Comparison of ENCODE assay signal across 34 cellular contexts in genomic region chr2:8015848-8016580, GRCh38.
DNase-seq lines count a peak whose midpoint lies in the region; ATAC-seq, FAIRE-seq and TF ChIP-seq lines count a peak whose summit lies in the region.
"Had no signal": no experiment of that assay in that cellular context is flagged by ENCODE, and none has a peak within 500 bp of the region (broad histone marks: within the 10 kb centered on the region; RNA-seq: fewer than 3 reads in every experiment).

No MANE protein-coding gene starts in this region.

- no peak overlapping the region for H3K4me3 ChIP-seq in A549
- H3K4me3 ChIP-seq in AG10803 (ENCODE audit: low read length) = no peak overlapping the region
- no peak overlapping the region for H3K4me3 ChIP-seq in epithelial cell of proximal tubule (ENCODE audit: low read depth, low read length)
- H3K4me3 ChIP-seq: esophagus muscularis mucosa, gastrocnemius medialis, lung, PC-9, psoas muscle had no signal

- TF ChIP-seq POLR2A in A549 (IDR thresholded peaks at IDR 0.05; ENCODE audit: low read length) = no peak
- TF ChIP-seq POLR2A in H54 (IDR thresholded peaks at IDR 0.05; ENCODE audit: low read depth, low read length) = no peak

- H3K4me2 ChIP-seq in A549 = no peak overlapping the region
- H3K4me2 ChIP-seq: KMS-11, PC-9 had no signal

- 23% methylated on average over 6 of the region's 6 CpGs for WGBS in A549 (ENCODE audit: missing lambda C conversion rate)

- ATAC-seq in A549 = peak in 1 of 2 experiments; percentile 41; a peak in 1 of 6 replicates
- ATAC-seq: gastrocnemius medialis; naive thymus-derived CD8-positive, alpha-beta T cell; psoas muscle; Right ventricle myocardium inferior; stimulated activated memory B cell treated with anti-CD40 and anti-IgM and Interleukin-4, amounts not matched to agents 10 μg/mL and 1 μg/mL and 100 μg/mL, for 72 hours had no signal

- H3K9me3 ChIP-seq in A549 = no peaks in the 10 kb centered on the region
- H3K9me3 ChIP-seq: esophagus muscularis mucosa, gastrocnemius medialis, psoas muscle had no signal

- TF ChIP-seq CTCF in A549 (IDR thresholded peaks at IDR 0.05) (no peak), AG10803 (conservative IDR thresholded peaks at IDR 0.05; ENCODE audit: low read length) (no peak), epithelial cell of proximal tubule (conservative IDR thresholded peaks at IDR 0.05; ENCODE audit: low read depth, low read length) (peak; percentile 22)

- FAIRE-seq in A549 (lab: Jason Lieb, UNC) = no peak
- no peak for FAIRE-seq in H54 (lab: Jason Lieb, UNC)

- POLR2A ChIA-PET in A549 (lab: Yijun Ruan, JAX) = no interaction called here

- H3K4me1 ChIP-seq in A549 = no peaks in the 10 kb centered on the region
- H3K4me1 ChIP-seq: esophagus muscularis mucosa, gastrocnemius medialis, psoas muscle had no signal

- TF ChIP-seq RAD21 in A549 (conservative IDR thresholded peaks at IDR 0.05 in 1 of 2, IDR thresholded peaks at IDR 0.05 in 1 of 2) = no peak

- CTCF ChIA-PET in A549 (lab: Yijun Ruan, JAX) = interaction anchor here (0.9 to 2.2 kb wide), 3 partner anchors 10 to 677 kb away, joined by 3 to 7 read pairs (median 4); no protein-coding TSS in a partner anchor

- no peak overlapping the region for H3K27ac ChIP-seq in A549
- H3K27ac ChIP-seq: esophagus muscularis mucosa, gastrocnemius medialis, HL-60, KMS-11, PC-9, psoas muscle had no signal

- DNase-seq in A549 (ENCODE audit: low read depth in 1 of 2, low spot score in 1 of 2) (no peak), AG10803 (ENCODE audit: low read depth) (peak; percentile 62), NCI-H69 (lab: John Stamatoyannopoulos, UW) (peak; percentile 53), epithelial cell of proximal tubule (ENCODE audit: low read depth) (no peak), H54 (ENCODE audit: insufficient read length, low spot score) (no peak), NCI-H345 (lab: John Stamatoyannopoulos, UW) (no peak), SHP77 treated with DMSO at 0.1 percent for 48 hours (lab: John Stamatoyannopoulos, UW) (no peak)
- DNase-seq in activated CD8-positive, alpha-beta memory T cell treated with anti-CD3 and anti-CD28 coated beads for 24 hours = no peak
- DNase-seq: activated CD4-positive, alpha-beta memory T cell treated with anti-CD3 and anti-CD28 coated beads for 36 hours; activated CD4-positive, alpha-beta T cell treated with anti-CD3 and anti-CD28 coated beads for 1 hour; activated naive CD4-positive, alpha-beta T cell treated with anti-CD3 and anti-CD28 coated beads, Interleukin-2, amount 10 ng/mL, durations not matched to agents 7 days and 5 days; amniotic stem cell; DMS79 treated with DMSO at 0.1 percent for 48 hours; gastrocnemius medialis; GF-D8; HCEC 1CT; hippocampal formation; naive thymus-derived CD8-positive, alpha-beta T cell; NCI-H1417 treated with DMSO at 0.1 percent for 48 hours; NCI-H2081 treated with DMSO at 0.1 percent for 48 hours; NCI-H510A; occipital lobe; PC-9; psoas muscle; stimulated activated CD4-positive, alpha-beta T cell treated with anti-CD3 and anti-CD28 coated beads, Interleukin-15, amount 100 ng/mL, for 24 hours; stimulated activated CD4-positive, alpha-beta T cell treated with anti-CD3 and anti-CD28 coated beads, Interleukin-4, amount 100 ng/mL, for 4 hours; substantia nigra; trophoblast cell had no signal

- no peak for TF ChIP-seq EP300 in A549 (IDR thresholded peaks at IDR 0.05)

TF ChIP-seq in A549, 52 proteins besides CTCF, POLR2A, EP300 and RAD21:
- TF ChIP-seq, protein P1, sequence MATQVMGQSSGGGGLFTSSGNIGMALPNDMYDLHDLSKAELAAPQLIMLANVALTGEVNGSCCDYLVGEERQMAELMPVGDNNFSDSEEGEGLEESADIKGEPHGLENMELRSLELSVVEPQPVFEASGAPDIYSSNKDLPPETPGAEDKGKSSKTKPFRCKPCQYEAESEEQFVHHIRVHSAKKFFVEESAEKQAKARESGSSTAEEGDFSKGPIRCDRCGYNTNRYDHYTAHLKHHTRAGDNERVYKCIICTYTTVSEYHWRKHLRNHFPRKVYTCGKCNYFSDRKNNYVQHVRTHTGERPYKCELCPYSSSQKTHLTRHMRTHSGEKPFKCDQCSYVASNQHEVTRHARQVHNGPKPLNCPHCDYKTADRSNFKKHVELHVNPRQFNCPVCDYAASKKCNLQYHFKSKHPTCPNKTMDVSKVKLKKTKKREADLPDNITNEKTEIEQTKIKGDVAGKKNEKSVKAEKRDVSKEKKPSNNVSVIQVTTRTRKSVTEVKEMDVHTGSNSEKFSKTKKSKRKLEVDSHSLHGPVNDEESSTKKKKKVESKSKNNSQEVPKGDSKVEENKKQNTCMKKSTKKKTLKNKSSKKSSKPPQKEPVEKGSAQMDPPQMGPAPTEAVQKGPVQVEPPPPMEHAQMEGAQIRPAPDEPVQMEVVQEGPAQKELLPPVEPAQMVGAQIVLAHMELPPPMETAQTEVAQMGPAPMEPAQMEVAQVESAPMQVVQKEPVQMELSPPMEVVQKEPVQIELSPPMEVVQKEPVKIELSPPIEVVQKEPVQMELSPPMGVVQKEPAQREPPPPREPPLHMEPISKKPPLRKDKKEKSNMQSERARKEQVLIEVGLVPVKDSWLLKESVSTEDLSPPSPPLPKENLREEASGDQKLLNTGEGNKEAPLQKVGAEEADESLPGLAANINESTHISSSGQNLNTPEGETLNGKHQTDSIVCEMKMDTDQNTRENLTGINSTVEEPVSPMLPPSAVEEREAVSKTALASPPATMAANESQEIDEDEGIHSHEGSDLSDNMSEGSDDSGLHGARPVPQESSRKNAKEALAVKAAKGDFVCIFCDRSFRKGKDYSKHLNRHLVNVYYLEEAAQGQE (IDR thresholded peaks at IDR 0.05) = no peak
- TF ChIP-seq MAFK (IDR thresholded peaks at IDR 0.05; ENCODE audit: partially characterized antibody) = peak; percentile 86

Comparison
In these comparisons a context has a peak if more than half of its experiments do, and no peak if none do; other contexts are left out.
1. DNase-seq: peak in AG10803 (single experiment) and NCI-H69 (single experiment); none in A549 (0 of 2), epithelial cell of proximal tubule (single experiment), H54 (single experiment), NCI-H345 (single experiment), activated CD8-positive, alpha-beta memory T cell treated with anti-CD3 and anti-CD28 coated beads for 24 hours (single experiment) and SHP77 treated with DMSO at 0.1 percent for 48 hours (single experiment).